In the genomic region with DNA sequence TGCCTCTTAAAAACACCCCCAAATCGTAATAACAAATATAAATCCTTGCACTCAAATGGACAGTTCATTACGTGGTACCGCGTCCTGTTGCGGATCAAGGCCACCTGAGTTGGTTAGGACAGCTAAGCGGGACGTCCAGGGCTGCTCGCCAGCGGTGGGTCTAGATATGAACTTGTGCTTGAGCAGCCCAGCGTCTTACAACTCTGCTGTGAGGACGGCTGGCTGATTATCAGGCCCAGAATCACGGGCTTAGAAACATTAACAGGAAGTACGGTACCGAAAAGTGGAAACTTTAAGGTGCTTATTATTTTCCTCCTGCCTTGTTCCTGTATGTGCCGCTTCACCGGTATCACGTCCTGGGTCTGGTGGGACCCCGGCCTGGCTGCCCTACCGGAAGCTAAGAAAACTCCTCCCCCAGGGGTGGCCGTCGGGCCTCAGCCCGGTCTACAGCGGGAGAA, we compare ENCODE assay signal across 8 cellular contexts. TPM values are rescaled to one million over a fixed set of nuclear protein-coding genes. Genes with fewer than 3 reads are reported as not detected.
DNase-seq lines count a peak whose midpoint lies in the region; ATAC-seq and TF ChIP-seq lines count a peak whose summit lies in the region.

No MANE protein-coding gene starts in this region.

- H3K9me3 ChIP-seq in HCT116 (ENCODE audit: control insufficient read depth in 1 of 2, insufficient read depth in 1 of 2, low read depth in 1 of 2, low read length in 2 of 2): no peaks in the 10 kb centered on the region
- H3K9me3 ChIP-seq in mononuclear cell (ENCODE audit: low read depth, low read length): no peaks in the 10 kb centered on the region

- POLR2A ChIA-PET in HCT116 (lab: Charles Lee): interaction anchor here (0.6 to 2.1 kb wide), 7 partner anchors 10 to 525 kb away, joined by 3 to 7 read pairs (median 3); partner anchors contain the start of genes FLYWCH2 and KCTD5

- H3K27ac ChIP-seq in HCT116 (ENCODE audit: low read depth, low read length): peak overlapping the region; percentile 100

- H3K4me3 ChIP-seq in HCT116 (replicated peaks in 1 of 2; ENCODE audit: low read depth in 1 of 2, low read length in 2 of 2) (peak overlapping the region; percentile 92 to 96), cardiac fibroblast (replicated peaks in 1 of 2; ENCODE audit: low read depth in 2 of 2, low read length in 2 of 2) (peak overlapping the region; percentile 61), mononuclear cell (ENCODE audit: low read length) (peak overlapping the region; percentile 76)

- H3K9me2 ChIP-seq in HCT116 (ENCODE audit: insufficient read depth): no peaks in the 10 kb centered on the region

- peaks cover 18 to 32% of the 10 kb centered on the region in 2 experiments for H3K4me1 ChIP-seq in HCT116 (ENCODE audit: control insufficient read depth in 1 of 2, insufficient read depth in 2 of 2, low read length in 2 of 2)
- peaks cover 47% of the 10 kb centered on the region for H3K4me1 ChIP-seq in mononuclear cell (ENCODE audit: insufficient read depth, low read length)

- ATAC-seq in HCT116: peak; percentile 69

- CTCF ChIA-PET in HCT116 (lab: Charles Lee): no interaction called here

- no peak for TF ChIP-seq POLR2A in HCT116 (IDR thresholded peaks at IDR 0.05; ENCODE audit: borderline replicate concordance, extremely low read depth, insufficient read depth, insufficient read length)

- H3K27me3 ChIP-seq in HCT116 (ENCODE audit: insufficient read depth, low read length) (no peaks in the 10 kb centered on the region), mononuclear cell (ENCODE audit: insufficient read depth, low read length) (no peaks in the 10 kb centered on the region)

- RAD21 ChIA-PET in HCT116 (lab: Charles Lee; ENCODE audit: low non-redundant PET in 1 of 2, low total read pairs in 2 of 2, uncharacterized antibody in 2 of 2, unreplicated experiment in 2 of 2): no interaction called here

- H3K79me2 ChIP-seq in HCT116 (ENCODE audit: insufficient read depth, low read length): peaks cover 54% of the 10 kb centered on the region

- peak overlapping the region; percentile 90 for H3K9ac ChIP-seq in HCT116 (ENCODE audit: low read length)

- H3K36me3 ChIP-seq in HCT116 (ENCODE audit: control insufficient read depth in 1 of 2, insufficient read depth in 2 of 2, low read length in 2 of 2): peaks cover 5 to 24% of the 10 kb centered on the region in 2 experiments; a peak in 3 of 4 replicates

- TSS peak; percentile 84 for BruUV-seq in HCT116 (replicated peaks; lab: Mats Ljungman, UMichigan)

- no peak for TF ChIP-seq CTCF in HCT116 (IDR thresholded peaks at IDR 0.05 in 2 of 3, conservative IDR thresholded peaks at IDR 0.05 in 1 of 3; ENCODE audit: borderline replicate concordance in 1 of 3, insufficient read depth in 1 of 3, low read depth in 2 of 3, low read length in 2 of 3)
- TF ChIP-seq CTCF in cardiac fibroblast (IDR thresholded peaks at IDR 0.05; ENCODE audit: low read depth, low read length): no peak

- peaks cover 22% of the 10 kb centered on the region; the same call in 1 of the 2 replicates for H4K20me1 ChIP-seq in HCT116 (ENCODE audit: insufficient read depth)

- DNase-seq in NCI-H2171 (lab: John Stamatoyannopoulos, UW) (peak; percentile 74), NCI-H2171 treated with DMSO at 0.1 percent for 48 hours (lab: John Stamatoyannopoulos, UW) (no peak), HCT116 (ENCODE audit: low read depth, low spot score) (peak; percentile 60), NCI-H82 (lab: John Stamatoyannopoulos, UW) (peak; percentile 92), cardiac fibroblast (ENCODE audit: low read depth in 2 of 2) (no peak)
- no peak for DNase-seq in stimulated activated CD4-positive, alpha-beta T cell treated with anti-CD3 and anti-CD28 coated beads, Interleukin-2, amount 100 ng/mL, for 48 hours
- DNase-seq in stimulated activated naive CD4-positive, alpha-beta T cell treated with Interleukin-2 at 50 U/mL for 16 hours (lab: John Stamatoyannopoulos, UW): no peak

- H3K4me2 ChIP-seq in HCT116 (ENCODE audit: low read length): peak overlapping the region; percentile 76

- TF ChIP-seq RAD21 in HCT116 (IDR thresholded peaks at IDR 0.05; ENCODE audit: low read depth): no peak

- intact Hi-C loops in HCT116 (cut with micrococcal nuclease): no loop called here

- no peak overlapping the region for H2AFZ ChIP-seq in HCT116 (ENCODE audit: low read depth, low read length, poor library complexity, severe bottlenecking)

TF ChIP-seq in HCT116, 20 proteins besides CTCF, POLR2A, EP300 and RAD21:
- TF ChIP-seq YY1 (IDR thresholded peaks at IDR 0.05; ENCODE audit: extremely low read depth, insufficient replicate concordance, low read depth, low read length): no peak
- no peak for TF ChIP-seq JUND (IDR thresholded peaks at IDR 0.05)
- TF ChIP-seq ELF1 (IDR thresholded peaks at IDR 0.05; ENCODE audit: borderline replicate concordance, low read depth): no peak
- TF ChIP-seq, protein P1, sequence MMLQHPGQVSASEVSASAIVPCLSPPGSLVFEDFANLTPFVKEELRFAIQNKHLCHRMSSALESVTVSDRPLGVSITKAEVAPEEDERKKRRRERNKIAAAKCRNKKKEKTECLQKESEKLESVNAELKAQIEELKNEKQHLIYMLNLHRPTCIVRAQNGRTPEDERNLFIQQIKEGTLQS (IDR thresholded peaks at IDR 0.05): no peak
- no peak for TF ChIP-seq REST (IDR thresholded peaks at IDR 0.05; ENCODE audit: low read depth)
- TF ChIP-seq TCF7L2 (IDR thresholded peaks at IDR 0.05; ENCODE audit: borderline replicate concordance, extremely low read depth, insufficient read depth, insufficient read length): no peak
- no peak for TF ChIP-seq ZNF274 (IDR thresholded peaks at IDR 0.05; ENCODE audit: low read depth, low read length)
- TF ChIP-seq SP1 (IDR thresholded peaks at IDR 0.05; ENCODE audit: low read depth): no peak
- no peak for TF ChIP-seq ZFX (IDR thresholded peaks at IDR 0.05)
- no peak for TF ChIP-seq ZBTB33 (IDR thresholded peaks at IDR 0.05; ENCODE audit: extremely low read depth, insufficient replicate concordance, low read length)
- TF ChIP-seq EZH2 (IDR thresholded peaks at IDR 0.05): no peak
- no peak for TF ChIP-seq EGR1 (IDR thresholded peaks at IDR 0.05; ENCODE audit: low read depth)
- no peak for TF ChIP-seq MAX (IDR thresholded peaks at IDR 0.05)
- TF ChIP-seq CBX3 (IDR thresholded peaks at IDR 0.05; ENCODE audit: low read depth): no peak
- TF ChIP-seq SIN3A (IDR thresholded peaks at IDR 0.05; ENCODE audit: low read depth): no peak
- TF ChIP-seq FOSL1 (IDR thresholded peaks at IDR 0.05; ENCODE audit: low read depth): no peak

RNA-seq across cellular contexts. Expression of gene SRRM2, which starts 0.8 kb away (rescaled TPM):
- total RNA-seq in HCT116 (2021; ENCODE audit: unreplicated experiment): 541 TPM
- polyA plus RNA-seq in HCT116 (2012): 558 and 559 TPM in 2 replicates
- total RNA-seq in mononuclear cell: 195 TPM

RNA-seq across cellular contexts. Expression of gene ELOB, which starts 25.5 kb away (rescaled TPM):
- total RNA-seq in HCT116 (2021; ENCODE audit: unreplicated experiment): 239 TPM
- polyA plus RNA-seq in HCT116 (2012): 345 and 434 TPM in 2 replicates
- 92.6 TPM for total RNA-seq in mononuclear cell

RNA-seq across cellular contexts. Expression of gene PRSS27, which starts 31.6 kb away (rescaled TPM):
- total RNA-seq in HCT116 (2021; ENCODE audit: unreplicated experiment): 3.3 TPM
- polyA plus RNA-seq in HCT116 (2012): 2.7 and 3.2 TPM in 2 replicates
- 0.10 TPM for total RNA-seq in mononuclear cell

RNA-seq across cellular contexts. Expression of gene PRSS33, which starts 35.8 kb away (rescaled TPM):
- total RNA-seq in HCT116 (2021; ENCODE audit: unreplicated experiment) (not detected), mononuclear cell (not detected)
- polyA plus RNA-seq in HCT116 (2012): 0.08 and 0.09 TPM in 2 replicates

RNA-seq across cellular contexts. Expression of gene PRSS41, which starts 46.7 kb away (rescaled TPM):
- total RNA-seq in HCT116 (2021; ENCODE audit: unreplicated experiment) (not detected), mononuclear cell (not detected)
- polyA plus RNA-seq in HCT116 (2012): not detected in 2 replicates

Comparison
In these comparisons a context has a peak if more than half of its experiments do, and no peak if none do; other contexts are left out.
1. DNase-seq: peak in NCI-H2171 (single experiment), HCT116 (single experiment) and NCI-H82 (single experiment); none in NCI-H2171 treated with DMSO at 0.1 percent for 48 hours (single experiment), cardiac fibroblast (0 of 2), stimulated activated CD4-positive, alpha-beta T cell treated with anti-CD3 and anti-CD28 coated beads, Interleukin-2, amount 100 ng/mL, for 48 hours (0 of 2) and stimulated activated naive CD4-positive, alpha-beta T cell treated with Interleukin-2 at 50 U/mL for 16 hours (single experiment).
2. Peak in every context shown above with its lines, with median percentiles within 50 percentile points of each other: H3K4me3 ChIP-seq.